ENCODE assay signal across 30 cellular contexts in the genomic region with DNA sequence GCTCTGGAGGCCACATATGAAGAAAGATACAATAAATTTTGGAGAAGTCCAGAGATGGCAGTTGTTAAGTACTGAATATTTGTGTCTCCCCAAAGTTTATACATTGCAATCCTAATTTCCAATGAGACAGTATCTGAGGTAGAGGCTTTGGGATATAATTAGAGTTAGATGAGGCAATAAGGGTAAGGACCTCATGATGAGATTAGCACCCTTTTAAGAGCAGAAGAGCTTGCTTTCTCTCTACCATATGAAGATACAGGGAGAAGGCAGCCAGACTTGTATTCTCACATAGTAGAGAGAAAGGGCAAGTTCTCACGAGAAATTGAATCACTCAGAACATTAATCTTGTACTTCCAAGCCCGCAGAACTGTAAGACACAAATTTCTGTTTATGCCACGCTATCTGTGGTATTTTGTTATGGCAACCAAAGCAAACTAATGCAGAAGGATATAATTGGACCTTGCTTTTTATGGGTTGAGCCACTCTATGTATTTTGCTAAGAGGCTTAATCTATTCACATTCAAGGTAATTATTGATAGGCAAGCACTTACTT.
DNase-seq lines count a peak whose midpoint lies in the region; ATAC-seq, FAIRE-seq and TF ChIP-seq lines count a peak whose summit lies in the region.
"Had no signal": no experiment of that assay in that cellular context is flagged by ENCODE, and none has a peak within 500 bp of the region (broad histone marks: within the 10 kb centered on the region; RNA-seq: fewer than 3 reads in every experiment).

No MANE protein-coding gene starts in this region.

- H3K27me3 ChIP-seq in IMR-90 (ENCODE audit: control insufficient read depth, insufficient read depth, low read length) (no peaks in the 10 kb centered on the region), brain microvascular endothelial cell (replicated peaks) (no peaks in the 10 kb centered on the region), keratinocyte (ENCODE audit: control insufficient read depth, extremely low read depth, insufficient read depth, low read length) (no peaks in the 10 kb centered on the region)
- H3K27me3 ChIP-seq: adrenal gland, cardiac muscle cell, colonic mucosa, SJCRH30, thyroid gland had no signal

- H3K56ac ChIP-seq in IMR-90 (ENCODE audit: extremely low read depth, insufficient read depth, low read length), result no peak overlapping the region

- CTCF ChIA-PET in IMR-90 (lab: Yijun Ruan, JAX), result no interaction called here

- no peak overlapping the region for H2AK9ac ChIP-seq in IMR-90 (replicated peaks; ENCODE audit: low read depth, low read length, poor library complexity)

- no peaks in the 10 kb centered on the region for H3K36me3 ChIP-seq in IMR-90 (ENCODE audit: control insufficient read depth, insufficient read depth, low read length)
- H3K36me3 ChIP-seq in brain microvascular endothelial cell (replicated peaks), result no peaks in the 10 kb centered on the region
- no peaks in the 10 kb centered on the region for H3K36me3 ChIP-seq in keratinocyte (ENCODE audit: control insufficient read depth in 2 of 2, extremely low read depth in 1 of 2, insufficient read depth in 2 of 2, low read length in 2 of 2)
- H3K36me3 ChIP-seq: adrenal gland, cardiac muscle cell, colonic mucosa, left ventricle myocardium inferior, SJCRH30, thyroid gland had no signal

- intact Hi-C loops in IMR-90 (cut with micrococcal nuclease), result no loop called here

- peak; percentile 88 for FAIRE-seq in D721Med (lab: Jason Lieb, UNC)
- no peak for FAIRE-seq in keratinocyte (lab: Jason Lieb, UNC)
- FAIRE-seq: RCC 7860 had no signal

- H3K9me1 ChIP-seq in IMR-90 (ENCODE audit: insufficient read depth, low read length), result peaks cover 10% of the 10 kb centered on the region
- no peaks in the 10 kb centered on the region for H3K9me1 ChIP-seq in keratinocyte (ENCODE audit: control insufficient read depth, extremely low read depth, insufficient read depth, low read length)

- no peak overlapping the region for H2BK5ac ChIP-seq in IMR-90 (ENCODE audit: low read depth, low read length, poor library complexity, severe bottlenecking)

- no TSS peak for BruUV-seq in IMR-90 (replicated peaks; lab: Mats Ljungman, UMichigan)

- no peak overlapping the region for H2BK120ac ChIP-seq in IMR-90 (ENCODE audit: low read depth, low read length)

- no peaks in the 10 kb centered on the region for H3K36me3 Mint-ChIP-seq in activated T-cell treated with anti-CD3 and anti-CD28 coated beads, Interleukin-2, amount 50 U/mL, for 4 hours (ENCODE audit: insufficient read depth)
- H3K36me3 Mint-ChIP-seq: activated CD8-positive, alpha-beta memory T cell treated with anti-CD3 and anti-CD28 coated beads, Interleukin-2, amount 10 ng/mL, durations not matched to agents 7 days and 5 days; CD8-positive, alpha-beta T cell; mesothelial cell of epicardium; naive thymus-derived CD4-positive, alpha-beta T cell had no signal

- TF ChIP-seq CTCF in D721Med (IDR thresholded peaks at IDR 0.05; ENCODE audit: insufficient read depth, missing control alignments), result no peak
- no peak for TF ChIP-seq CTCF in IMR-90 (conservative IDR thresholded peaks at IDR 0.05; ENCODE audit: low read depth, low read length)
- no peak for TF ChIP-seq CTCF in brain microvascular endothelial cell (IDR thresholded peaks at IDR 0.05; ENCODE audit: low read depth, low read length, missing control alignments)
- TF ChIP-seq CTCF in keratinocyte (optimal IDR thresholded peaks at IDR 0.05 in 1 of 3, IDR thresholded peaks at IDR 0.05 in 1 of 3, conservative IDR thresholded peaks at IDR 0.05 in 1 of 3; ENCODE audit: extremely low read depth in 1 of 3, insufficient read depth in 2 of 3, low read length in 3 of 3), result no peak

- no CpG with 5 or more reads among the region's 3 CpGs for WGBS in IMR-90 (ENCODE audit: extremely low coverage in 2 of 2, insufficient read length in 1 of 2), 2 experiments

- H3K9me3 ChIP-seq in IMR-90 (ENCODE audit: control insufficient read depth, insufficient read depth, low read length), result no peaks in the 10 kb centered on the region
- no peaks in the 10 kb centered on the region for H3K9me3 ChIP-seq in keratinocyte (ENCODE audit: control insufficient read depth, low read depth, low read length)
- H3K9me3 ChIP-seq: adrenal gland, colonic mucosa, left ventricle myocardium inferior, SJCRH30, thyroid gland had no signal

- H3K4me2 ChIP-seq in IMR-90 (ENCODE audit: low read depth, low read length) (peak overlapping the region; percentile 9; the same call in 1 of the 2 replicates), keratinocyte (ENCODE audit: control insufficient read depth, extremely low read depth, insufficient read depth, low read depth, low read length) (no peak overlapping the region)

- no peak overlapping the region for H2BK20ac ChIP-seq in IMR-90 (ENCODE audit: low read depth, low read length)

- POLR2A ChIA-PET in IMR-90 (lab: Charles Lee; ENCODE audit: unreplicated experiment), result no interaction called here

- H3K27ac Mint-ChIP-seq in stimulated activated naive CD8-positive, alpha-beta T cell treated with anti-CD3 and anti-CD28 coated beads, Interleukin-15, amount 100 ng/mL, for 72 hours, result no peak overlapping the region
- H3K27ac Mint-ChIP-seq: activated B cell treated with CpG ODN at 0.5 μM for 24 hours; activated CD8-positive, alpha-beta memory T cell treated with anti-CD3 and anti-CD28 coated beads, Interleukin-2, amount 10 ng/mL, durations not matched to agents 7 days and 5 days; activated naive CD4-positive, alpha-beta T cell treated with anti-CD3 and anti-CD28 coated beads for 36 hours; CD8-positive, alpha-beta T cell; mesothelial cell of epicardium; naive thymus-derived CD4-positive, alpha-beta T cell had no signal

- H3K4me1 ChIP-seq in IMR-90 (ENCODE audit: control insufficient read depth, insufficient read depth, low read length) (peaks cover 11% of the 10 kb centered on the region), keratinocyte (ENCODE audit: control insufficient read depth, extremely low read depth, insufficient read depth, low read length) (peaks cover 16% of the 10 kb centered on the region)
- H3K4me1 ChIP-seq: adrenal gland, colonic mucosa, left ventricle myocardium inferior, SJCRH30, thyroid gland had no signal

- H3K18ac ChIP-seq in IMR-90 (ENCODE audit: low read depth, low read length), result peak overlapping the region; percentile 16; the same call in 1 of the 2 replicates

- H3K79me2 ChIP-seq in keratinocyte (ENCODE audit: control insufficient read depth, insufficient read depth, low read length), result no peaks in the 10 kb centered on the region

- H3K9ac ChIP-seq in IMR-90 (ENCODE audit: low read depth, low read length), result no peak overlapping the region
- no peak overlapping the region for H3K9ac ChIP-seq in keratinocyte (ENCODE audit: control insufficient read depth, extremely low read depth, insufficient read depth, low read length)

- H3K4me1 Mint-ChIP-seq in stimulated activated naive CD8-positive, alpha-beta T cell treated with anti-CD3 and anti-CD28 coated beads, Interleukin-15, amount 100 ng/mL, for 72 hours, result no peaks in the 10 kb centered on the region
- H3K4me1 Mint-ChIP-seq in activated T-cell treated with anti-CD3 and anti-CD28 coated beads, Interleukin-2, amount 50 U/mL, for 4 hours (ENCODE audit: low read depth), result no peaks in the 10 kb centered on the region
- H3K4me1 Mint-ChIP-seq: activated B cell treated with CpG ODN at 0.5 μM for 24 hours; activated CD8-positive, alpha-beta memory T cell treated with anti-CD3 and anti-CD28 coated beads, Interleukin-2, amount 10 ng/mL, durations not matched to agents 7 days and 5 days; naive thymus-derived CD4-positive, alpha-beta T cell had no signal

- TF ChIP-seq POLR2A in IMR-90 (IDR thresholded peaks at IDR 0.05; ENCODE audit: low read depth, low read length), result no peak

- in situ Hi-C loops in IMR-90 (cut with MboI; ENCODE audit: low sequenced_read_pairs), result no loop called here
- in situ Hi-C loops in brain microvascular endothelial cell (cut with HindIII; ENCODE audit: low pct_ligation_motif_present, low sequenced_read_pairs), result no loop called here

- no peak overlapping the region for H3K4ac ChIP-seq in IMR-90 (ENCODE audit: low read depth, low read length)

- no peak overlapping the region for H4K5ac ChIP-seq in IMR-90 (ENCODE audit: low read depth, low read length)

- dilution Hi-C loops in IMR-90 (cut with HindIII; ENCODE audit: low sequenced_read_pairs, unreplicated experiment) (no loop called here), keratinocyte (cut with MboI; ENCODE audit: extremely low pct_ligation_motif_present, low sequenced_read_pairs) (no loop called here)

- peak; percentile 35 for ATAC-seq in IMR-90 (ENCODE audit: low read depth)
- no peak for ATAC-seq in stimulated activated naive CD8-positive, alpha-beta T cell treated with anti-CD3 and anti-CD28 coated beads, Interleukin-15, amount 100 ng/mL, for 72 hours
- ATAC-seq in activated T-cell treated with anti-CD3 and anti-CD28 coated beads, Interleukin-2, amount 50 U/mL, for 4 hours, result no peak
- no peak for ATAC-seq in HG02973 (IDR thresholded peaks at IDR 0.05; ENCODE audit: unreplicated experiment)
- ATAC-seq: activated CD8-positive, alpha-beta memory T cell treated with anti-CD3 and anti-CD28 coated beads, Interleukin-2, amount 10 ng/mL, durations not matched to agents 7 days and 5 days; CD8-positive, alpha-beta T cell; naive thymus-derived CD4-positive, alpha-beta T cell had no signal

- no peak overlapping the region for H3K4me3 Mint-ChIP-seq in stimulated activated naive CD8-positive, alpha-beta T cell treated with anti-CD3 and anti-CD28 coated beads, Interleukin-15, amount 100 ng/mL, for 72 hours
- H3K4me3 Mint-ChIP-seq in activated T-cell treated with anti-CD3 and anti-CD28 coated beads, Interleukin-2, amount 50 U/mL, for 4 hours, result no peak overlapping the region
- H3K4me3 Mint-ChIP-seq: activated B cell treated with CpG ODN at 0.5 μM for 24 hours; activated CD8-positive, alpha-beta memory T cell treated with anti-CD3 and anti-CD28 coated beads, Interleukin-2, amount 10 ng/mL, durations not matched to agents 7 days and 5 days; activated naive CD4-positive, alpha-beta T cell treated with anti-CD3 and anti-CD28 coated beads for 36 hours; CD8-positive, alpha-beta T cell; mesothelial cell of epicardium; naive thymus-derived CD4-positive, alpha-beta T cell had no signal

- H2AK5ac ChIP-seq in IMR-90 (ENCODE audit: low read depth, low read length), result no peak overlapping the region

- H3K27me3 Mint-ChIP-seq in stimulated activated naive CD8-positive, alpha-beta T cell treated with anti-CD3 and anti-CD28 coated beads, Interleukin-15, amount 100 ng/mL, for 72 hours, result no peaks in the 10 kb centered on the region
- no peaks in the 10 kb centered on the region for H3K27me3 Mint-ChIP-seq in activated T-cell treated with anti-CD3 and anti-CD28 coated beads, Interleukin-2, amount 50 U/mL, for 4 hours (ENCODE audit: low read depth)
- H3K27me3 Mint-ChIP-seq: activated B cell treated with CpG ODN at 0.5 μM for 24 hours; activated CD8-positive, alpha-beta memory T cell treated with anti-CD3 and anti-CD28 coated beads, Interleukin-2, amount 10 ng/mL, durations not matched to agents 7 days and 5 days; naive thymus-derived CD4-positive, alpha-beta T cell had no signal

- no peak overlapping the region for H4K91ac ChIP-seq in IMR-90 (ENCODE audit: insufficient read depth, low read depth, low read length)

- no peak overlapping the region for H4K8ac ChIP-seq in IMR-90 (ENCODE audit: low read depth in 2 of 2, low read length in 2 of 2)

- H3K4me3 ChIP-seq in IMR-90 (ENCODE audit: insufficient read depth, low read depth, low read length) (no peak overlapping the region), brain microvascular endothelial cell (ENCODE audit: low read depth, low read length) (no peak overlapping the region), keratinocyte (ENCODE audit: control insufficient read depth in 2 of 3, extremely low read depth in 1 of 3, insufficient read depth in 2 of 3, low read depth in 1 of 3, low read length in 3 of 3) (no peak overlapping the region)
- H3K4me3 ChIP-seq: adrenal gland, cardiac muscle cell, colonic mucosa, left ventricle myocardium inferior, SJCRH30, thyroid gland had no signal

- H3K23ac ChIP-seq in IMR-90 (ENCODE audit: low read depth, low read length), result no peak overlapping the region

- H3K9me3 Mint-ChIP-seq in stimulated activated naive CD8-positive, alpha-beta T cell treated with anti-CD3 and anti-CD28 coated beads, Interleukin-15, amount 100 ng/mL, for 72 hours, result peaks cover 5 to 15% of the 10 kb centered on the region in 2 donors
- no peaks in the 10 kb centered on the region for H3K9me3 Mint-ChIP-seq in activated T-cell treated with anti-CD3 and anti-CD28 coated beads, Interleukin-2, amount 50 U/mL, for 4 hours
- H3K9me3 Mint-ChIP-seq: activated B cell treated with CpG ODN at 0.5 μM for 24 hours; activated naive CD4-positive, alpha-beta T cell treated with anti-CD3 and anti-CD28 coated beads for 36 hours; mesothelial cell of epicardium had no signal

- no peaks in the 10 kb centered on the region for H3K79me1 ChIP-seq in IMR-90 (ENCODE audit: low read depth in 1 of 2, low read length in 2 of 2)

- no peak for DNase-seq in D721Med (ENCODE audit: insufficient read length, low spot score)
- peak; percentile 79 for DNase-seq in IMR-90
- DNase-seq in brain microvascular endothelial cell, result peak; percentile 3
- no peak for DNase-seq in keratinocyte (ENCODE audit: low read depth, low spot score)
- DNase-seq in stimulated activated naive CD8-positive, alpha-beta T cell treated with anti-CD3 and anti-CD28 coated beads, Interleukin-15, amount 100 ng/mL, for 72 hours, result no peak
- DNase-seq in activated T-cell treated with anti-CD3 and anti-CD28 coated beads, Interleukin-2, amount 50 U/mL, for 4 hours, result no peak
- DNase-seq in activated naive CD4-positive, alpha-beta T cell treated with Interleukin-2 at 50 U/mL for 16 hours, result no peak
- DNase-seq: activated B cell treated with CpG ODN at 0.5 μM for 24 hours; activated CD4-positive, alpha-beta T cell treated with anti-CD3 and anti-CD28 coated beads, Interleukin-2, amount 50 U/mL, for 1 hour; activated CD8-positive, alpha-beta memory T cell treated with anti-CD3 and anti-CD28 coated beads, Interleukin-2, amount 10 ng/mL, durations not matched to agents 7 days and 5 days; activated naive CD4-positive, alpha-beta T cell treated with anti-CD3 and anti-CD28 coated beads for 36 hours; adrenal gland; CD8-positive, alpha-beta T cell; colonic mucosa; DMS153; effector memory CD4-positive, alpha-beta T cell; erythroblast; GOT3; left ventricle myocardium inferior; naive thymus-derived CD4-positive, alpha-beta T cell; NCI-H2107; nucleus accumbens; SJCRH30; stimulated activated CD4-positive, alpha-beta T cell treated with anti-CD3 and anti-CD28 coated beads, Interleukin-15, amount 100 ng/mL, for 24 hours; stimulated activated naive CD4-positive, alpha-beta T cell treated with Interleukin-2 at 50 U/mL for 16 hours; thyroid gland had no signal

- H2AFZ ChIP-seq in IMR-90 (replicated peaks; ENCODE audit: low read length, poor library complexity) (no peak overlapping the region), keratinocyte (ENCODE audit: control insufficient read depth, low read length) (peak overlapping the region; percentile 50)

- no peak overlapping the region; the same call in 2 of the 3 replicates for H2BK15ac ChIP-seq in IMR-90 (ENCODE audit: low read depth, low read length)

- H4K20me1 ChIP-seq in IMR-90 (ENCODE audit: insufficient read depth, low read length) (no peaks in the 10 kb centered on the region), keratinocyte (ENCODE audit: control insufficient read depth, extremely low read depth, insufficient read depth, low read length) (no peaks in the 10 kb centered on the region)

- TF ChIP-seq RAD21 in IMR-90 (IDR thresholded peaks at IDR 0.05; ENCODE audit: low read length), result no peak

- H3K14ac ChIP-seq in IMR-90 (replicated peaks; ENCODE audit: low read depth, low read length), result no peak overlapping the region

- H3K27ac ChIP-seq in IMR-90 (ENCODE audit: insufficient read depth, low read length), result no peak overlapping the region
- no peak overlapping the region for H3K27ac ChIP-seq in brain microvascular endothelial cell
- no peak overlapping the region for H3K27ac ChIP-seq in keratinocyte (ENCODE audit: control insufficient read depth, insufficient read depth, low read length)
- H3K27ac ChIP-seq: adrenal gland, cardiac muscle cell, colonic mucosa, left ventricle myocardium inferior, SJCRH30, thyroid gland had no signal

Comparison
In these comparisons a context has a peak if more than half of its experiments do, and no peak if none do; other contexts are left out.
1. DNase-seq: peak in IMR-90 (single experiment) and brain microvascular endothelial cell (single experiment); none in D721Med (single experiment), keratinocyte (single experiment), stimulated activated naive CD8-positive, alpha-beta T cell treated with anti-CD3 and anti-CD28 coated beads, Interleukin-15, amount 100 ng/mL, for 72 hours (0 of 2), activated T-cell treated with anti-CD3 and anti-CD28 coated beads, Interleukin-2, amount 50 U/mL, for 4 hours (single experiment) and activated naive CD4-positive, alpha-beta T cell treated with Interleukin-2 at 50 U/mL for 16 hours (single experiment).